1 cellular context compared by ENCODE assay signal in the genomic region with DNA sequence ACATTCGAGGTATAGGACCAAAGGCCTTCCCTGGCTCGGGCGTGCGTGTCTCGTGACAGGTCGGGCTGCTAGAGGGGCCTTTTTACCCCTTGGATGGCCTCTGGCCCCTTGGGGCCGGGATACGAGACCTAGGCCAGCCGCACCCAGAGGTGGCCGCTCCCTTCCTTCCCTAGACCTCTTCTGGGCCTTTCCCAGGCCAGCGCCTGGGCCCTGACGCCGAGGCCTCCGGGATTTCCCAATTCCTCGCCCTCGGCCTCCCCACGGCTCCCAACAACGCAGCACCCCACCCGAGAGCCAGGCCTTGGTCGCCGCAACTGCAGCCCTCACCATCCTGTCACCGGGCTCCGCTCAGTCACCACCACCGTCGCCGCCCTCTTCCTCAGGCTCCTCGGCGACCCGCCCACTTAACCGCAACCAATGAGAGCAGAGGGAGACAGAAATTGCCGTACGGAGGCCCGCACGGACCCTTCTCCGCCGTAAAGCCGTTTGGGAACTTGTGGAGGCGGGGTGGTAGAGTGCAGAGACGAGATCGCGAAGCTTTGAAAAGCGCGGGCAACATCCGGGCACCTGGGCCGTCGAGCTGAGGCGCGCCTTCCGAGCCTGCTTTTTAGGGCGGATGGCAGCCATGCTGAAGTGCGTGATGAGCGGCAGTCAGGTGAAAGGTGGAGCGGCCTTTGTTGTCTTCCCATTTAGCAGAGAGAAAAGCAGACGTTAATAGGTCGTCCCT.
A peak's percentile ranks its signal among the peaks of the same experiment; 100 is the strongest.
TF ChIP-seq lines count a peak whose summit lies in the region.

A gene (plus strand): TSS at position 610 of the 727 bp plus-strand sequence. CDS start 7 bp downstream, at position 617.
A gene (minus strand): TSS at position 390 of the 727 bp plus-strand sequence. CDS start 60 bp downstream, at position 330.

TF ChIP-seq in HepG2, 621 proteins besides CTCF, POLR2A, EP300 and RAD21 (continued from another document and continues in another):
- TF ChIP-seq, protein P1, sequence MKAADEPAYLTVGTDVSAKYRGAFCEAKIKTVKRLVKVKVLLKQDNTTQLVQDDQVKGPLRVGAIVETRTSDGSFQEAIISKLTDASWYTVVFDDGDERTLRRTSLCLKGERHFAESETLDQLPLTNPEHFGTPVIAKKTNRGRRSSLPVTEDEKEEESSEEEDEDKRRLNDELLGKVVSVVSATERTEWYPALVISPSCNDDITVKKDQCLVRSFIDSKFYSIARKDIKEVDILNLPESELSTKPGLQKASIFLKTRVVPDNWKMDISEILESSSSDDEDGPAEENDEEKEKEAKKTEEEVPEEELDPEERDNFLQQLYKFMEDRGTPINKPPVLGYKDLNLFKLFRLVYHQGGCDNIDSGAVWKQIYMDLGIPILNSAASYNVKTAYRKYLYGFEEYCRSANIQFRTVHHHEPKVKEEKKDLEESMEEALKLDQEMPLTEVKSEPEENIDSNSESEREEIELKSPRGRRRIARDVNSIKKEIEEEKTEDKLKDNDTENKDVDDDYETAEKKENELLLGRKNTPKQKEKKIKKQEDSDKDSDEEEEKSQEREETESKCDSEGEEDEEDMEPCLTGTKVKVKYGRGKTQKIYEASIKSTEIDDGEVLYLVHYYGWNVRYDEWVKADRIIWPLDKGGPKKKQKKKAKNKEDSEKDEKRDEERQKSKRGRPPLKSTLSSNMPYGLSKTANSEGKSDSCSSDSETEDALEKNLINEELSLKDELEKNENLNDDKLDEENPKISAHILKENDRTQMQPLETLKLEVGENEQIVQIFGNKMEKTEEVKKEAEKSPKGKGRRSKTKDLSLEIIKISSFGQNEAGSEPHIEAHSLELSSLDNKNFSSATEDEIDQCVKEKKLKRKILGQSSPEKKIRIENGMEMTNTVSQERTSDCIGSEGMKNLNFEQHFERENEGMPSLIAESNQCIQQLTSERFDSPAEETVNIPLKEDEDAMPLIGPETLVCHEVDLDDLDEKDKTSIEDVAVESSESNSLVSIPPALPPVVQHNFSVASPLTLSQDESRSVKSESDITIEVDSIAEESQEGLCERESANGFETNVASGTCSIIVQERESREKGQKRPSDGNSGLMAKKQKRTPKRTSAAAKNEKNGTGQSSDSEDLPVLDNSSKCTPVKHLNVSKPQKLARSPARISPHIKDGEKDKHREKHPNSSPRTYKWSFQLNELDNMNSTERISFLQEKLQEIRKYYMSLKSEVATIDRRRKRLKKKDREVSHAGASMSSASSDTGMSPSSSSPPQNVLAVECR (CRISPR knock-in tag; IDR thresholded peaks at IDR 0.05; ENCODE audit: borderline replicate concordance) = peak; percentile 97
- TF ChIP-seq, protein P2, sequence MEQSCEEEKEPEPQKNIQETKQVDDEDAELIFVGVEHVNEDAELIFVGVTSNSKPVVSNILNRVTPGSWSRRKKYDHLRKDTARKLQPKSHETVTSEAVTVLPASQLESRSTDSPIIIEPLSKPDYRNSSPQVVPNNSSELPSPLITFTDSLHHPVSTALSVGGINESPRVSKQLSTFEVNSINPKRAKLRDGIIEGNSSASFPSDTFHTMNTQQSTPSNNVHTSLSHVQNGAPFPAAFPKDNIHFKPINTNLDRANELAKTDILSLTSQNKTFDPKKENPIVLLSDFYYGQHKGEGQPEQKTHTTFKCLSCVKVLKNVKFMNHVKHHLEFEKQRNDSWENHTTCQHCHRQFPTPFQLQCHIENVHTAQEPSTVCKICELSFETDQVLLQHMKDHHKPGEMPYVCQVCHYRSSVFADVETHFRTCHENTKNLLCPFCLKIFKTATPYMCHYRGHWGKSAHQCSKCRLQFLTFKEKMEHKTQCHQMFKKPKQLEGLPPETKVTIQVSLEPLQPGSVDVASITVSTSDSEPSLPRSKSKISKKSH (CRISPR knock-in tag; IDR thresholded peaks at IDR 0.05; ENCODE audit: borderline replicate concordance) = peak; percentile 95
- TF ChIP-seq ZNF768 (CRISPR knock-in tag; IDR thresholded peaks at IDR 0.05) = peak; percentile 55
- TF ChIP-seq, protein P3, sequence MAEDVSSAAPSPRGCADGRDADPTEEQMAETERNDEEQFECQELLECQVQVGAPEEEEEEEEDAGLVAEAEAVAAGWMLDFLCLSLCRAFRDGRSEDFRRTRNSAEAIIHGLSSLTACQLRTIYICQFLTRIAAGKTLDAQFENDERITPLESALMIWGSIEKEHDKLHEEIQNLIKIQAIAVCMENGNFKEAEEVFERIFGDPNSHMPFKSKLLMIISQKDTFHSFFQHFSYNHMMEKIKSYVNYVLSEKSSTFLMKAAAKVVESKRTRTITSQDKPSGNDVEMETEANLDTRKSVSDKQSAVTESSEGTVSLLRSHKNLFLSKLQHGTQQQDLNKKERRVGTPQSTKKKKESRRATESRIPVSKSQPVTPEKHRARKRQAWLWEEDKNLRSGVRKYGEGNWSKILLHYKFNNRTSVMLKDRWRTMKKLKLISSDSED (CRISPR knock-in tag; IDR thresholded peaks at IDR 0.05) = 0 out of 2 replicates have a peak, but pooled peaks have one; percentile 78
- TF ChIP-seq, protein P4, sequence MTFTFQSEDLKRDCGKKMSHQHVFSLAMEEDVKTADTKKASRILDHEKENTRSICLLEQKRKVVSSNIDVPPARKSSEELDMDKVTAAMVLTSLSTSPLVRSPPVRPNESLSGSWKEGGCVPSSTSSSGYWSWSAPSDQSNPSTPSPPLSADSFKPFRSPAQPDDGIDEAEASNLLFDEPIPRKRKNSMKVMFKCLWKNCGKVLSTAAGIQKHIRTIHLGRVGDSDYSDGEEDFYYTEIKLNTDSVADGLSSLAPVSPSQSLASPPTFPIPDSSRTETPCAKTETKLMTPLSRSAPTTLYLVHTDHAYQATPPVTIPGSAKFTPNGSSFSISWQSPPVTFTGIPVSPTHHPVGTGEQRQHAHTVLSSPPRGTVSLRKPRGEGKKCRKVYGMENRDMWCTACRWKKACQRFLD (CRISPR knock-in tag; IDR thresholded peaks at IDR 0.05; ENCODE audit: borderline replicate concordance) = peak; percentile 92; the same call in 1 of the 2 replicates
- TF ChIP-seq ZFAT (CRISPR knock-in tag; conservative IDR thresholded peaks at IDR 0.05) = peak; percentile 78; the same call in 1 of the 2 replicates
- no peak for TF ChIP-seq ZNF24 (IDR thresholded peaks at IDR 0.05)
- TF ChIP-seq ZMYM3 (CRISPR knock-in tag; IDR thresholded peaks at IDR 0.05) = peak; percentile 88
- TF ChIP-seq SETDB1 (CRISPR knock-in tag; IDR thresholded peaks at IDR 0.05; ENCODE audit: borderline replicate concordance) = no peak
- TF ChIP-seq ZC3H13 (CRISPR knock-in tag; IDR thresholded peaks at IDR 0.05) = peak; percentile 39; the same call in 1 of the 2 replicates
- TF ChIP-seq ZNF672 (CRISPR knock-in tag; IDR thresholded peaks at IDR 0.05) = no peak
- TF ChIP-seq, protein P5, sequence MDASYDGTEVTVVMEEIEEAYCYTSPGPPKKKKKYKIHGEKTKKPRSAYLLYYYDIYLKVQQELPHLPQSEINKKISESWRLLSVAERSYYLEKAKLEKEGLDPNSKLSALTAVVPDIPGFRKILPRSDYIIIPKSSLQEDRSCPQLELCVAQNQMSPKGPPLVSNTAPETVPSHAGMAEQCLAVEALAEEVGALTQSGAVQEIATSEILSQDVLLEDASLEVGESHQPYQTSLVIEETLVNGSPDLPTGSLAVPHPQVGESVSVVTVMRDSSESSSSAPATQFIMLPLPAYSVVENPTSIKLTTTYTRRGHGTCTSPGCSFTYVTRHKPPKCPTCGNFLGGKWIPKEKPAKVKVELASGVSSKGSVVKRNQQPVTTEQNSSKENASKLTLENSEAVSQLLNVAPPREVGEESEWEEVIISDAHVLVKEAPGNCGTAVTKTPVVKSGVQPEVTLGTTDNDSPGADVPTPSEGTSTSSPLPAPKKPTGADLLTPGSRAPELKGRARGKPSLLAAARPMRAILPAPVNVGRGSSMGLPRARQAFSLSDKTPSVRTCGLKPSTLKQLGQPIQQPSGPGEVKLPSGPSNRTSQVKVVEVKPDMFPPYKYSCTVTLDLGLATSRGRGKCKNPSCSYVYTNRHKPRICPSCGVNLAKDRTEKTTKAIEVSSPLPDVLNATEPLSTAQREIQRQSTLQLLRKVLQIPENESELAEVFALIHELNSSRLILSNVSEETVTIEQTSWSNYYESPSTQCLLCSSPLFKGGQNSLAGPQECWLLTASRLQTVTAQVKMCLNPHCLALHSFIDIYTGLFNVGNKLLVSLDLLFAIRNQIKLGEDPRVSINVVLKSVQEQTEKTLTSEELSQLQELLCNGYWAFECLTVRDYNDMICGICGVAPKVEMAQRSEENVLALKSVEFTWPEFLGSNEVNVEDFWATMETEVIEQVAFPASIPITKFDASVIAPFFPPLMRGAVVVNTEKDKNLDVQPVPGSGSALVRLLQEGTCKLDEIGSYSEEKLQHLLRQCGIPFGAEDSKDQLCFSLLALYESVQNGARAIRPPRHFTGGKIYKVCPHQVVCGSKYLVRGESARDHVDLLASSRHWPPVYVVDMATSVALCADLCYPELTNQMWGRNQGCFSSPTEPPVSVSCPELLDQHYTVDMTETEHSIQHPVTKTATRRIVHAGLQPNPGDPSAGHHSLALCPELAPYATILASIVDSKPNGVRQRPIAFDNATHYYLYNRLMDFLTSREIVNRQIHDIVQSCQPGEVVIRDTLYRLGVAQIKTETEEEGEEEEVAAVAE (CRISPR knock-in tag; IDR thresholded peaks at IDR 0.05; ENCODE audit: borderline replicate concordance) = peak; percentile 81; the same call in 1 of the 2 replicates
- no peak for TF ChIP-seq GPN1 (CRISPR knock-in tag; IDR thresholded peaks at IDR 0.05; ENCODE audit: borderline replicate concordance)
- TF ChIP-seq KDM5B (CRISPR knock-in tag; IDR thresholded peaks at IDR 0.05; ENCODE audit: borderline replicate concordance) = peak; percentile 95; the same call in 1 of the 2 replicates
- TF ChIP-seq, protein P6, sequence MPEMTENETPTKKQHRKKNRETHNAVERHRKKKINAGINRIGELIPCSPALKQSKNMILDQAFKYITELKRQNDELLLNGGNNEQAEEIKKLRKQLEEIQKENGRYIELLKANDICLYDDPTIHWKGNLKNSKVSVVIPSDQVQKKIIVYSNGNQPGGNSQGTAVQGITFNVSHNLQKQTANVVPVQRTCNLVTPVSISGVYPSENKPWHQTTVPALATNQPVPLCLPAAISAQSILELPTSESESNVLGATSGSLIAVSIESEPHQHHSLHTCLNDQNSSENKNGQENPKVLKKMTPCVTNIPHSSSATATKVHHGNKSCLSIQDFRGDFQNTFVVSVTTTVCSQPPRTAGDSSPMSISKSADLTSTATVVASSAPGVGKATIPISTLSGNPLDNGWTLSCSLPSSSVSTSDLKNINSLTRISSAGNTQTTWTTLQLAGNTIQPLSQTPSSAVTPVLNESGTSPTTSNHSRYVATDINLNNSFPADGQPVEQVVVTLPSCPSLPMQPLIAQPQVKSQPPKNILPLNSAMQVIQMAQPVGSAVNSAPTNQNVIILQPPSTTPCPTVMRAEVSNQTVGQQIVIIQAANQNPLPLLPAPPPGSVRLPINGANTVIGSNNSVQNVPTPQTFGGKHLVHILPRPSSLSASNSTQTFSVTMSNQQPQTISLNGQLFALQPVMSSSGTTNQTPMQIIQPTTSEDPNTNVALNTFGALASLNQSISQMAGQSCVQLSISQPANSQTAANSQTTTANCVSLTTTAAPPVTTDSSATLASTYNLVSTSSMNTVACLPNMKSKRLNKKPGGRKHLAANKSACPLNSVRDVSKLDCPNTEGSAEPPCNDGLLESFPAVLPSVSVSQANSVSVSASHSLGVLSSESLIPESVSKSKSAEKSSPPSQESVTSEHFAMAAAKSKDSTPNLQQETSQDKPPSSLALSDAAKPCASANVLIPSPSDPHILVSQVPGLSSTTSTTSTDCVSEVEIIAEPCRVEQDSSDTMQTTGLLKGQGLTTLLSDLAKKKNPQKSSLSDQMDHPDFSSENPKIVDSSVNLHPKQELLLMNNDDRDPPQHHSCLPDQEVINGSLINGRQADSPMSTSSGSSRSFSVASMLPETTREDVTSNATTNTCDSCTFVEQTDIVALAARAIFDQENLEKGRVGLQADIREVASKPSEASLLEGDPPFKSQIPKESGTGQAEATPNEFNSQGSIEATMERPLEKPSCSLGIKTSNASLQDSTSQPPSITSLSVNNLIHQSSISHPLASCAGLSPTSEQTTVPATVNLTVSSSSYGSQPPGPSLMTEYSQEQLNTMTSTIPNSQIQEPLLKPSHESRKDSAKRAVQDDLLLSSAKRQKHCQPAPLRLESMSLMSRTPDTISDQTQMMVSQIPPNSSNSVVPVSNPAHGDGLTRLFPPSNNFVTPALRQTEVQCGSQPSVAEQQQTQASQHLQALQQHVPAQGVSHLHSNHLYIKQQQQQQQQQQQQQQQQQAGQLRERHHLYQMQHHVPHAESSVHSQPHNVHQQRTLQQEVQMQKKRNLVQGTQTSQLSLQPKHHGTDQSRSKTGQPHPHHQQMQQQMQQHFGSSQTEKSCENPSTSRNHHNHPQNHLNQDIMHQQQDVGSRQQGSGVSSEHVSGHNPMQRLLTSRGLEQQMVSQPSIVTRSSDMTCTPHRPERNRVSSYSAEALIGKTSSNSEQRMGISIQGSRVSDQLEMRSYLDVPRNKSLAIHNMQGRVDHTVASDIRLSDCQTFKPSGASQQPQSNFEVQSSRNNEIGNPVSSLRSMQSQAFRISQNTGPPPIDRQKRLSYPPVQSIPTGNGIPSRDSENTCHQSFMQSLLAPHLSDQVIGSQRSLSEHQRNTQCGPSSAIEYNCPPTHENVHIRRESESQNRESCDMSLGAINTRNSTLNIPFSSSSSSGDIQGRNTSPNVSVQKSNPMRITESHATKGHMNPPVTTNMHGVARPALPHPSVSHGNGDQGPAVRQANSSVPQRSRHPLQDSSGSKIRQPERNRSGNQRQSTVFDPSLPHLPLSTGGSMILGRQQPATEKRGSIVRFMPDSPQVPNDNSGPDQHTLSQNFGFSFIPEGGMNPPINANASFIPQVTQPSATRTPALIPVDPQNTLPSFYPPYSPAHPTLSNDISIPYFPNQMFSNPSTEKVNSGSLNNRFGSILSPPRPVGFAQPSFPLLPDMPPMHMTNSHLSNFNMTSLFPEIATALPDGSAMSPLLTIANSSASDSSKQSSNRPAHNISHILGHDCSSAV (CRISPR knock-in tag; IDR thresholded peaks at IDR 0.05; ENCODE audit: borderline replicate concordance) = peak; percentile 54; the same call in 1 of the 2 replicates
- TF ChIP-seq, protein P7, sequence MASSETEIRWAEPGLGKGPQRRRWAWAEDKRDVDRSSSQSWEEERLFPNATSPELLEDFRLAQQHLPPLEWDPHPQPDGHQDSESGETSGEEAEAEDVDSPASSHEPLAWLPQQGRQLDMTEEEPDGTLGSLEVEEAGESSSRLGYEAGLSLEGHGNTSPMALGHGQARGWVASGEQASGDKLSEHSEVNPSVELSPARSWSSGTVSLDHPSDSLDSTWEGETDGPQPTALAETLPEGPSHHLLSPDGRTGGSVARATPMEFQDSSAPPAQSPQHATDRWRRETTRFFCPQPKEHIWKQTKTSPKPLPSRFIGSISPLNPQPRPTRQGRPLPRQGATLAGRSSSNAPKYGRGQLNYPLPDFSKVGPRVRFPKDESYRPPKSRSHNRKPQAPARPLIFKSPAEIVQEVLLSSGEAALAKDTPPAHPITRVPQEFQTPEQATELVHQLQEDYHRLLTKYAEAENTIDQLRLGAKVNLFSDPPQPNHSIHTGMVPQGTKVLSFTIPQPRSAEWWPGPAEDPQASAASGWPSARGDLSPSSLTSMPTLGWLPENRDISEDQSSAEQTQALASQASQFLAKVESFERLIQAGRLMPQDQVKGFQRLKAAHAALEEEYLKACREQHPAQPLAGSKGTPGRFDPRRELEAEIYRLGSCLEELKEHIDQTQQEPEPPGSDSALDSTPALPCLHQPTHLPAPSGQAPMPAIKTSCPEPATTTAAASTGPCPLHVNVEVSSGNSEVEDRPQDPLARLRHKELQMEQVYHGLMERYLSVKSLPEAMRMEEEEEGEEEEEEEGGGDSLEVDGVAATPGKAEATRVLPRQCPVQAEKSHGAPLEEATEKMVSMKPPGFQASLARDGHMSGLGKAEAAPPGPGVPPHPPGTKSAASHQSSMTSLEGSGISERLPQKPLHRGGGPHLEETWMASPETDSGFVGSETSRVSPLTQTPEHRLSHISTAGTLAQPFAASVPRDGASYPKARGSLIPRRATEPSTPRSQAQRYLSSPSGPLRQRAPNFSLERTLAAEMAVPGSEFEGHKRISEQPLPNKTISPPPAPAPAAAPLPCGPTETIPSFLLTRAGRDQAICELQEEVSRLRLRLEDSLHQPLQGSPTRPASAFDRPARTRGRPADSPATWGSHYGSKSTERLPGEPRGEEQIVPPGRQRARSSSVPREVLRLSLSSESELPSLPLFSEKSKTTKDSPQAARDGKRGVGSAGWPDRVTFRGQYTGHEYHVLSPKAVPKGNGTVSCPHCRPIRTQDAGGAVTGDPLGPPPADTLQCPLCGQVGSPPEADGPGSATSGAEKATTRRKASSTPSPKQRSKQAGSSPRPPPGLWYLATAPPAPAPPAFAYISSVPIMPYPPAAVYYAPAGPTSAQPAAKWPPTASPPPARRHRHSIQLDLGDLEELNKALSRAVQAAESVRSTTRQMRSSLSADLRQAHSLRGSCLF (CRISPR knock-in tag; IDR thresholded peaks at IDR 0.05; ENCODE audit: borderline replicate concordance) = 0 out of 2 replicates have a peak, but pooled peaks have one; percentile 69
